8 cellular contexts compared by ENCODE assay signal in genomic region chr4:8537041-8537461, GRCh38. TPM values are rescaled to one million over a fixed set of nuclear protein-coding genes. Genes with fewer than 3 reads are reported as not detected.
DNase-seq lines count a peak whose midpoint lies in the region; ATAC-seq, FAIRE-seq and TF ChIP-seq lines count a peak whose summit lies in the region.

No MANE protein-coding gene starts in this region.

- H3K9me3 ChIP-seq in HCT116 (ENCODE audit: control insufficient read depth in 1 of 2, insufficient read depth in 1 of 2, low read depth in 1 of 2, low read length in 2 of 2): no peaks in the 10 kb centered on the region
- no peaks in the 10 kb centered on the region for H3K9me3 ChIP-seq in keratinocyte (ENCODE audit: control insufficient read depth, low read depth, low read length)
- H3K9me3 ChIP-seq in smooth muscle cell (replicated peaks; ENCODE audit: low read depth): no peaks in the 10 kb centered on the region

- H3K27me3 ChIP-seq in HCT116 (ENCODE audit: insufficient read depth, low read length): no peaks in the 10 kb centered on the region
- peaks cover 11% of the 10 kb centered on the region for H3K27me3 ChIP-seq in keratinocyte (ENCODE audit: control insufficient read depth, extremely low read depth, insufficient read depth, low read length)
- H3K27me3 ChIP-seq in smooth muscle cell (ENCODE audit: low read depth): no peaks in the 10 kb centered on the region

- H3K79me2 ChIP-seq in HCT116 (ENCODE audit: insufficient read depth, low read length) (no peaks in the 10 kb centered on the region), keratinocyte (ENCODE audit: control insufficient read depth, insufficient read depth, low read length) (no peaks in the 10 kb centered on the region), smooth muscle cell (ENCODE audit: low read depth) (no peaks in the 10 kb centered on the region)

- peak; percentile 56 for ATAC-seq in HCT116

- dilution Hi-C loops in keratinocyte (cut with MboI; ENCODE audit: extremely low pct_ligation_motif_present, low sequenced_read_pairs): no loop called here

- RAD21 ChIA-PET in HCT116 (lab: Charles Lee; ENCODE audit: low non-redundant PET in 1 of 2, low total read pairs in 2 of 2, uncharacterized antibody in 2 of 2, unreplicated experiment in 2 of 2): no interaction called here

- H4K20me1 ChIP-seq in HCT116 (ENCODE audit: insufficient read depth): no peaks in the 10 kb centered on the region
- no peaks in the 10 kb centered on the region for H4K20me1 ChIP-seq in keratinocyte (ENCODE audit: control insufficient read depth, extremely low read depth, insufficient read depth, low read length)
- H4K20me1 ChIP-seq in smooth muscle cell (ENCODE audit: low read depth): no peaks in the 10 kb centered on the region

- FAIRE-seq in keratinocyte (lab: Jason Lieb, UNC): peak; percentile 96

- H3F3A ChIP-seq in smooth muscle cell (ENCODE audit: low read depth): no peaks in the 10 kb centered on the region

- H3K4me2 ChIP-seq in HCT116 (ENCODE audit: low read length) (peak overlapping the region; percentile 63), keratinocyte (ENCODE audit: control insufficient read depth, extremely low read depth, insufficient read depth, low read depth, low read length) (peak overlapping the region; percentile 54), smooth muscle cell (no peak overlapping the region)

- CTCF ChIA-PET in HCT116 (lab: Charles Lee): interaction anchor here (0.9 to 1.1 kb wide), 2 partner anchors 10 to 33 kb away, joined by 3 read pairs; no protein-coding TSS in a partner anchor

- no TSS peak for BruUV-seq in HCT116 (replicated peaks; lab: Mats Ljungman, UMichigan)

- H3K36me3 ChIP-seq in HCT116 (ENCODE audit: control insufficient read depth in 1 of 2, insufficient read depth in 2 of 2, low read length in 2 of 2): no peaks in the 10 kb centered on the region
- H3K36me3 ChIP-seq in keratinocyte (ENCODE audit: control insufficient read depth in 2 of 2, extremely low read depth in 1 of 2, insufficient read depth in 2 of 2, low read length in 2 of 2): no peaks in the 10 kb centered on the region
- H3K36me3 ChIP-seq in smooth muscle cell (ENCODE audit: low read depth): no peaks in the 10 kb centered on the region

- no peaks in the 10 kb centered on the region for H3K9me1 ChIP-seq in keratinocyte (ENCODE audit: control insufficient read depth, extremely low read depth, insufficient read depth, low read length)

- TF ChIP-seq RAD21 in HCT116 (IDR thresholded peaks at IDR 0.05; ENCODE audit: low read depth): no peak

- H3K9ac ChIP-seq in HCT116 (ENCODE audit: low read length) (peak overlapping the region; percentile 26; the same call in 1 of the 2 replicates), keratinocyte (ENCODE audit: control insufficient read depth, extremely low read depth, insufficient read depth, low read length) (no peak overlapping the region), smooth muscle cell (ENCODE audit: low read depth) (no peak overlapping the region)

- H3K4me3 ChIP-seq in HCT116 (replicated peaks in 1 of 2; ENCODE audit: low read depth in 1 of 2, low read length in 2 of 2): peak overlapping the region; percentile 15 to 23
- H3K4me3 ChIP-seq in keratinocyte (ENCODE audit: control insufficient read depth in 2 of 3, extremely low read depth in 1 of 3, insufficient read depth in 2 of 3, low read depth in 1 of 3, low read length in 3 of 3): no peak overlapping the region
- no peak overlapping the region for H3K4me3 ChIP-seq in smooth muscle cell

- TF ChIP-seq POLR2A in HCT116 (IDR thresholded peaks at IDR 0.05; ENCODE audit: borderline replicate concordance, extremely low read depth, insufficient read depth, insufficient read length): no peak

- H3K9me2 ChIP-seq in HCT116 (ENCODE audit: insufficient read depth): no peaks in the 10 kb centered on the region

- 72% methylated on average over 9 of the region's 9 CpGs for WGBS in smooth muscle cell (ENCODE audit: low lambda C conversion rate)

- POLR2A ChIA-PET in HCT116 (lab: Charles Lee): interaction anchor here (1.0 to 1.1 kb wide), 2 partner anchors 10 to 11 kb away, joined by 4 to 6 read pairs; no protein-coding TSS in a partner anchor

- intact Hi-C loops in HCT116 (cut with micrococcal nuclease): no loop called here

- TF ChIP-seq CTCF in HCT116 (IDR thresholded peaks at IDR 0.05 in 2 of 3, conservative IDR thresholded peaks at IDR 0.05 in 1 of 3; ENCODE audit: borderline replicate concordance in 1 of 3, insufficient read depth in 1 of 3, low read depth in 2 of 3, low read length in 2 of 3) (no peak), keratinocyte (optimal IDR thresholded peaks at IDR 0.05 in 1 of 3, IDR thresholded peaks at IDR 0.05 in 1 of 3, conservative IDR thresholded peaks at IDR 0.05 in 1 of 3; ENCODE audit: extremely low read depth in 1 of 3, insufficient read depth in 2 of 3, low read length in 3 of 3) (no peak), smooth muscle cell (IDR thresholded peaks at IDR 0.05; ENCODE audit: borderline replicate concordance, insufficient read depth, poor library complexity, severe bottlenecking) (no peak)

- peaks cover 43 to 70% of the 10 kb centered on the region in 2 experiments for H3K4me1 ChIP-seq in HCT116 (ENCODE audit: control insufficient read depth in 1 of 2, insufficient read depth in 2 of 2, low read length in 2 of 2)
- peaks cover 30% of the 10 kb centered on the region for H3K4me1 ChIP-seq in keratinocyte (ENCODE audit: control insufficient read depth, extremely low read depth, insufficient read depth, low read length)
- no peaks in the 10 kb centered on the region for H3K4me1 ChIP-seq in smooth muscle cell (ENCODE audit: low read depth)

- peak overlapping the region; percentile 5; the same call in 1 of the 2 replicates for H3K27ac ChIP-seq in HCT116 (ENCODE audit: low read depth, low read length)
- no peak overlapping the region for H3K27ac ChIP-seq in keratinocyte (ENCODE audit: control insufficient read depth, insufficient read depth, low read length)
- no peak overlapping the region for H3K27ac ChIP-seq in smooth muscle cell (ENCODE audit: low read depth)

- H2AFZ ChIP-seq in HCT116 (ENCODE audit: low read depth, low read length, poor library complexity, severe bottlenecking) (peak overlapping the region; percentile 56), keratinocyte (ENCODE audit: control insufficient read depth, low read length) (peak overlapping the region; percentile 12), smooth muscle cell (ENCODE audit: low read depth) (no peak overlapping the region)

- DNase-seq in AG08396 (ENCODE audit: low spot score): peak; percentile 80
- DNase-seq in HCT116 (ENCODE audit: low read depth, low spot score): peak; percentile 58
- DNase-seq in SKM-1 treated with dmso at 0.1 percent for 144 hours (lab: John Stamatoyannopoulos, UW; ENCODE audit: unreplicated experiment): peak; percentile 33
- peak; percentile 19 for DNase-seq in keratinocyte (ENCODE audit: low read depth, low spot score)
- DNase-seq in activated gamma-delta T cell (lab: John Stamatoyannopoulos, UW): no peak
- DNase-seq in activated CD4-positive, CD25-positive, alpha-beta regulatory T cell (lab: John Stamatoyannopoulos, UW): no peak
- no peak for DNase-seq in NCI-H446 (lab: John Stamatoyannopoulos, UW)
- DNase-seq in smooth muscle cell (lab: John Stamatoyannopoulos, UW; ENCODE audit: unreplicated experiment): no peak

TF ChIP-seq in HCT116, 20 proteins besides CTCF, POLR2A, EP300 and RAD21:
- no peak for TF ChIP-seq SIN3A (IDR thresholded peaks at IDR 0.05; ENCODE audit: low read depth)
- peak; percentile 16 for TF ChIP-seq YY1 (IDR thresholded peaks at IDR 0.05; ENCODE audit: extremely low read depth, insufficient replicate concordance, low read depth, low read length)
- TF ChIP-seq CEBPB (IDR thresholded peaks at IDR 0.05; ENCODE audit: low read depth): no peak
- TF ChIP-seq TCF7L2 (IDR thresholded peaks at IDR 0.05; ENCODE audit: borderline replicate concordance, extremely low read depth, insufficient read depth, insufficient read length): peak; percentile 26
- TF ChIP-seq POLR2AphosphoS5 (IDR thresholded peaks at IDR 0.05; ENCODE audit: low read depth, low read length): peak; percentile 64; the same call in 1 of the 2 replicates
- TF ChIP-seq SRF (IDR thresholded peaks at IDR 0.05; ENCODE audit: low read depth): no peak
TF ChIP-seq in HCT116: peak in this region for 3.

RNA-seq across cellular contexts. Expression of gene GPR78, which starts 43.1 kb away (rescaled TPM):
- not detected for total RNA-seq in HCT116 (2021; ENCODE audit: unreplicated experiment)
- 0.04 and 0.05 TPM in 2 replicates for polyA plus RNA-seq in HCT116 (2012)
- 0.05 TPM in 1 of 3 replicates, not detected in the others for polyA plus RNA-seq in keratinocyte
- not detected for polyA plus RNA-seq in keratinocyte (2011; ENCODE audit: low read depth)
- polyA plus RNA-seq in keratinocyte (2011; cell fraction: cytosol; rRNA removed): not detected in 2 replicates
- 0.17 and 0.20 TPM in 2 replicates for polyA plus RNA-seq in keratinocyte (2011; cell fraction: nucleus; rRNA removed)
- 0.25 TPM in 1 of 2 replicates, not detected in the other for polyA plus RNA-seq in keratinocyte (2012; ENCODE audit: low replicate concordance)
- 0.20 TPM in 1 of 3 replicates, not detected in the others for polyA minus RNA-seq in keratinocyte
- not detected for polyA minus RNA-seq in keratinocyte (2011; cell fraction: cytosol; rRNA and poly(A)+ RNA removed)
- polyA minus RNA-seq in keratinocyte (2011; cell fraction: nucleus; rRNA and poly(A)+ RNA removed): 0.31 and 1.4 TPM in 2 replicates
- not detected in 2 replicates for total RNA-seq in smooth muscle cell
- 0.05 and 0.48 TPM in 2 replicates for polyA plus RNA-seq in smooth muscle cell

RNA-seq across cellular contexts. Expression of gene CPZ, which starts 55.5 kb away (rescaled TPM):
- total RNA-seq in HCT116 (2021; ENCODE audit: unreplicated experiment) (not detected), smooth muscle cell (10.9 and 12.0 TPM in 2 replicates)
- 0.14 and 0.19 TPM in 2 replicates for polyA plus RNA-seq in HCT116 (2012)
- polyA plus RNA-seq in keratinocyte (not detected in 3 replicates), smooth muscle cell (33.9 and 35.9 TPM in 2 replicates)
- polyA plus RNA-seq in keratinocyte (2011; ENCODE audit: low read depth): not detected
- not detected in 2 replicates for polyA plus RNA-seq in keratinocyte (2011; cell fraction: cytosol; rRNA removed)
- polyA plus RNA-seq in keratinocyte (2011; cell fraction: nucleus; rRNA removed): 0.07 TPM in 1 of 2 replicates, not detected in the other
- polyA plus RNA-seq in keratinocyte (2012; ENCODE audit: low replicate concordance): not detected in 2 replicates
- not detected in 3 replicates for polyA minus RNA-seq in keratinocyte
- polyA minus RNA-seq in keratinocyte (2011; cell fraction: cytosol; rRNA and poly(A)+ RNA removed): not detected
- not detected in 2 replicates for polyA minus RNA-seq in keratinocyte (2011; cell fraction: nucleus; rRNA and poly(A)+ RNA removed)

Comparison
In these comparisons a context has a peak if more than half of its experiments do, and no peak if none do; other contexts are left out.
1. DNase-seq: peak in AG08396 (single experiment), HCT116 (single experiment), SKM-1 treated with dmso at 0.1 percent for 144 hours (single experiment) and keratinocyte (single experiment); none in activated gamma-delta T cell (single experiment), activated CD4-positive, CD25-positive, alpha-beta regulatory T cell (0 of 4), NCI-H446 (0 of 2) and smooth muscle cell (single experiment).
2. H3K4me3 ChIP-seq: peak in HCT116 (2 of 2); none in keratinocyte (0 of 3) and smooth muscle cell (single experiment).
3. RNA of gene CPZ, which starts 55.5 kb away (total RNA-seq): 10.9 to 12.0 TPM in smooth muscle cell; not detected in HCT116 (single experiment); every median in the first group is over 10 times any median in the second.